In the genomic region with DNA sequence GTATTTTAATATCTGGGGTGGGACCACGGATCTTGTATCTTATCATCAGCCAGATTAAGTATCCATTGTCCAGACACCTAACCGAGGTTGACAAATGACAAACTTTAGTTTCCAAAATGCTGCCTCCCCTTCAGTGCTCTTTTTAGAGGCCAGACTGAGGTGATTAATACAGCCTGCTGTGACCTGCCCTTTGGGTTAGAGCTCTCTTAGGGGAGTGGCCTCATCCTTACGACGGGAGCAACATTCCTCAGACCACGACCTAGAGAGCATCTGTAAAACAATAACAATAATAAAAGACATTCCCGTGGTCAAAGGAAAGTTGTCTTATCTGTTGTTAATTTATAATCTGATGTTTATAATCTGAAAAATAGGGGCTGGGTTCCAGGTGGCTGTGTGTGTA, we compare ENCODE assay signal across 20 cellular contexts.
"Had no signal": no experiment of that assay in that cellular context is flagged by ENCODE, and none has a peak within 500 bp of the region (broad histone marks: within the 10 kb centered on the region; RNA-seq: fewer than 3 reads in every experiment).

No MANE protein-coding gene starts in this region.

- H3K9me3 ChIP-seq: prostate gland, right atrium auricular region, tibial nerve, uterus had no signal

- H3K36me3 ChIP-seq: neural progenitor cell, prostate gland, right atrium auricular region, tibial nerve, uterus had no signal

- H3K27me3 Mint-ChIP-seq: activated CD4-positive, alpha-beta memory T cell treated with anti-CD3 and anti-CD28 coated beads, Interleukin-2, amount 10 ng/mL, durations not matched to agents 7 days and 5 days; activated CD4-positive, alpha-beta T cell treated with anti-CD3 and anti-CD28 coated beads for 36 hours; stimulated activated naive CD8-positive, alpha-beta T cell treated with anti-CD3 and anti-CD28 coated beads, Interleukin-15, Interleukin-2, amounts not matched to agents 100 ng/mL and 50 ng/mL, for 24 hours had no signal

- DNase-seq: activated CD4-positive, alpha-beta memory T cell treated with anti-CD3 and anti-CD28 coated beads, Interleukin-2, amount 10 ng/mL, durations not matched to agents 7 days and 5 days; activated CD4-positive, alpha-beta T cell treated with anti-CD3 and anti-CD28 coated beads for 36 hours; activated CD8-positive, alpha-beta memory T cell treated with anti-CD3 and anti-CD28 coated beads, Interleukin-2, amount 10 ng/mL, durations not matched to agents 7 days and 5 days; activated naive CD4-positive, alpha-beta T cell treated with anti-CD3 and anti-CD28 coated beads for 36 hours; activated T-cell treated with anti-CD3 and anti-CD28 coated beads, Interleukin-2, amount 50 U/mL, for 1 hour; immature natural killer cell; left ventricle myocardium superior; mesendoderm; naive thymus-derived CD4-positive, alpha-beta T cell; stimulated activated CD4-positive, alpha-beta T cell treated with anti-CD3 and anti-CD28 coated beads, Interleukin-2, amount 100 ng/mL, for 24 hours; uterus had no signal

- H3K4me1 Mint-ChIP-seq: activated CD4-positive, alpha-beta memory T cell treated with anti-CD3 and anti-CD28 coated beads, Interleukin-2, amount 10 ng/mL, durations not matched to agents 7 days and 5 days; activated CD4-positive, alpha-beta T cell treated with anti-CD3 and anti-CD28 coated beads for 36 hours; activated CD8-positive, alpha-beta memory T cell treated with anti-CD3 and anti-CD28 coated beads, Interleukin-2, amount 10 ng/mL, durations not matched to agents 7 days and 5 days; central memory CD8-positive, alpha-beta T cell had no signal

- ATAC-seq: activated CD4-positive, alpha-beta T cell treated with anti-CD3 and anti-CD28 coated beads for 36 hours; activated CD8-positive, alpha-beta memory T cell treated with anti-CD3 and anti-CD28 coated beads, Interleukin-2, amount 10 ng/mL, durations not matched to agents 7 days and 5 days; left ventricle myocardium superior; naive thymus-derived CD4-positive, alpha-beta T cell had no signal

- H3K27me3 ChIP-seq: neural progenitor cell, right atrium auricular region, tibial nerve, uterus had no signal

- H3K27ac Mint-ChIP-seq: activated CD4-positive, alpha-beta memory T cell treated with anti-CD3 and anti-CD28 coated beads, Interleukin-2, amount 10 ng/mL, durations not matched to agents 7 days and 5 days; activated CD4-positive, alpha-beta T cell treated with anti-CD3 and anti-CD28 coated beads for 36 hours; activated CD8-positive, alpha-beta memory T cell treated with anti-CD3 and anti-CD28 coated beads, Interleukin-2, amount 10 ng/mL, durations not matched to agents 7 days and 5 days; activated naive CD4-positive, alpha-beta T cell treated with anti-CD3 and anti-CD28 coated beads for 36 hours; activated T-helper 2 cell treated with anti-CD3 and anti-CD28 coated beads, Interferon-gamma antibody, Interleukin-2, Interleukin-4, amounts not matched to agents 10 μg/mL and 5 μg/mL and 100 μg/mL, durations not matched to agents 14 hours and 24 hours and 36 hours; brain; immature natural killer cell; neural progenitor cell; stimulated activated naive CD8-positive, alpha-beta T cell treated with anti-CD3 and anti-CD28 coated beads, Interleukin-15, Interleukin-2, amounts not matched to agents 100 ng/mL and 50 ng/mL, for 24 hours had no signal

- H3K4me3 ChIP-seq: coronary artery, neural progenitor cell, prostate gland, right atrium auricular region, tibial nerve, uterus had no signal

- H3K4me3 Mint-ChIP-seq: activated CD4-positive, alpha-beta memory T cell treated with anti-CD3 and anti-CD28 coated beads, Interleukin-2, amount 10 ng/mL, durations not matched to agents 7 days and 5 days; activated CD4-positive, alpha-beta T cell treated with anti-CD3 and anti-CD28 coated beads for 36 hours; activated CD8-positive, alpha-beta memory T cell treated with anti-CD3 and anti-CD28 coated beads, Interleukin-2, amount 10 ng/mL, durations not matched to agents 7 days and 5 days; activated naive CD4-positive, alpha-beta T cell treated with anti-CD3 and anti-CD28 coated beads for 36 hours; brain; central memory CD8-positive, alpha-beta T cell; immature natural killer cell; naive thymus-derived CD4-positive, alpha-beta T cell; neural progenitor cell; stimulated activated naive CD8-positive, alpha-beta T cell treated with anti-CD3 and anti-CD28 coated beads, Interleukin-15, Interleukin-2, amounts not matched to agents 100 ng/mL and 50 ng/mL, for 24 hours had no signal

- H3K9me3 Mint-ChIP-seq: activated CD4-positive, alpha-beta memory T cell treated with anti-CD3 and anti-CD28 coated beads, Interleukin-2, amount 10 ng/mL, durations not matched to agents 7 days and 5 days; activated naive CD4-positive, alpha-beta T cell treated with anti-CD3 and anti-CD28 coated beads for 36 hours; activated T-helper 2 cell treated with anti-CD3 and anti-CD28 coated beads, Interferon-gamma antibody, Interleukin-2, Interleukin-4, amounts not matched to agents 10 μg/mL and 5 μg/mL and 100 μg/mL, durations not matched to agents 14 hours and 24 hours and 36 hours; brain; central memory CD8-positive, alpha-beta T cell; immature natural killer cell; naive thymus-derived CD4-positive, alpha-beta T cell; neural progenitor cell; stimulated activated naive CD8-positive, alpha-beta T cell treated with anti-CD3 and anti-CD28 coated beads, Interleukin-15, Interleukin-2, amounts not matched to agents 100 ng/mL and 50 ng/mL, for 24 hours had no signal

- H3K36me3 Mint-ChIP-seq: activated CD8-positive, alpha-beta memory T cell treated with anti-CD3 and anti-CD28 coated beads, Interleukin-2, amount 10 ng/mL, durations not matched to agents 7 days and 5 days; brain; naive thymus-derived CD4-positive, alpha-beta T cell; neural progenitor cell had no signal

- H3K27ac ChIP-seq: coronary artery, neural progenitor cell, prostate gland, right atrium auricular region, tibial nerve, uterus had no signal

- H3K4me1 ChIP-seq: neural progenitor cell, prostate gland, uterus had no signal
